ENCODE assay signal across 8 cellular contexts in genomic region chr16:31071861-31072260, GRCh38. TPM values are rescaled to one million over a fixed set of nuclear protein-coding genes. Genes with fewer than 3 reads are reported as not detected.
DNase-seq lines count a peak whose midpoint lies in the region; ATAC-seq, FAIRE-seq and TF ChIP-seq lines count a peak whose summit lies in the region.

No MANE protein-coding gene starts in this region.

- H4K20me1 ChIP-seq in Loucy (ENCODE audit: insufficient read depth, low read length, poor library complexity, severe bottlenecking), result peaks cover 35% of the 10 kb centered on the region

- peak; percentile 28 for DNase-seq in COLO829 (ENCODE audit: low spot score)
- DNase-seq in brain microvascular endothelial cell, result peak; percentile 18
- DNase-seq in natural killer cell treated with Interleukin-12 subunit alpha and Interleukin-12 subunit beta and Interleukin-15 and Interleukin-18, amount 100 ng/mL, for 72 hours (ENCODE audit: low spot score), result no peak
- DNase-seq in head of caudate nucleus, result no peak
- DNase-seq in H54 (ENCODE audit: insufficient read length, low spot score), result no peak

- H3K9me3 ChIP-seq in Loucy (ENCODE audit: insufficient read depth, low read depth, low read length), result no peaks in the 10 kb centered on the region

- peaks cover 67% of the 10 kb centered on the region for H3K79me2 ChIP-seq in Loucy (ENCODE audit: insufficient read depth, low read length)

- peak overlapping the region; percentile 94 for H3K9ac ChIP-seq in Loucy (ENCODE audit: low read depth, low read length, poor library complexity, severe bottlenecking)

- peaks cover 27% of the 10 kb centered on the region for H3K4me1 ChIP-seq in Loucy (ENCODE audit: insufficient read depth, low read length, poor library complexity, severe bottlenecking)

- peaks cover 32 to 33% of the 10 kb centered on the region in 2 donors for H3K4me1 Mint-ChIP-seq in natural killer cell treated with Interleukin-12 subunit alpha and Interleukin-12 subunit beta and Interleukin-15 and Interleukin-18, amount 100 ng/mL, for 72 hours (ENCODE audit: low read depth in 2 of 2)

- H3K36me3 ChIP-seq in Loucy (ENCODE audit: insufficient read depth, low read length) (peaks cover 2% of the 10 kb centered on the region; the same call in 1 of the 2 replicates), brain microvascular endothelial cell (replicated peaks) (no peaks in the 10 kb centered on the region)

- TF ChIP-seq CTCF in Loucy (conservative IDR thresholded peaks at IDR 0.05; ENCODE audit: low read length) (no peak), brain microvascular endothelial cell (IDR thresholded peaks at IDR 0.05; ENCODE audit: low read depth, low read length, missing control alignments) (no peak)

- no peak for FAIRE-seq in H54 (lab: Jason Lieb, UNC)

- no peak for ATAC-seq in natural killer cell treated with Interleukin-12 subunit alpha and Interleukin-12 subunit beta and Interleukin-15 and Interleukin-18, amount 100 ng/mL, for 72 hours
- ATAC-seq in HG03460 (IDR thresholded peaks at IDR 0.05; ENCODE audit: unreplicated experiment) (no peak), GM19467 (IDR thresholded peaks at IDR 0.05; ENCODE audit: unreplicated experiment) (no peak)

- H3K27ac Mint-ChIP-seq in natural killer cell treated with Interleukin-12 subunit alpha and Interleukin-12 subunit beta and Interleukin-15 and Interleukin-18, amount 100 ng/mL, for 72 hours, result peak overlapping the region; percentile 92 to 93

- peaks cover 13% of the 10 kb centered on the region for H3K36me3 Mint-ChIP-seq in natural killer cell treated with Interleukin-12 subunit alpha and Interleukin-12 subunit beta and Interleukin-15 and Interleukin-18, amount 100 ng/mL, for 72 hours

- H3K9me3 Mint-ChIP-seq in natural killer cell treated with Interleukin-12 subunit alpha and Interleukin-12 subunit beta and Interleukin-15 and Interleukin-18, amount 100 ng/mL, for 72 hours, result no peaks in the 10 kb centered on the region

- intact Hi-C loops in head of caudate nucleus (cut with DNase I), result loop anchor here (5.0 kb wide), 1 partner anchor 40 kb away; the partner anchor contains the start of gene STX4

- in situ Hi-C loops in brain microvascular endothelial cell (cut with HindIII; ENCODE audit: low pct_ligation_motif_present, low sequenced_read_pairs), result no loop called here

- H3K27ac ChIP-seq in brain microvascular endothelial cell, result peak overlapping the region; percentile 93

- no peaks in the 10 kb centered on the region for H3K9me2 ChIP-seq in Loucy (replicated peaks; ENCODE audit: low read depth, low read length)

- no peak for TF ChIP-seq POLR2A in H54 (IDR thresholded peaks at IDR 0.05; ENCODE audit: low read depth, low read length)

- peak overlapping the region; percentile 98 for H3K4me3 Mint-ChIP-seq in natural killer cell treated with Interleukin-12 subunit alpha and Interleukin-12 subunit beta and Interleukin-15 and Interleukin-18, amount 100 ng/mL, for 72 hours

- H2AFZ ChIP-seq in Loucy (ENCODE audit: low read length), result no peak overlapping the region

- H3K4me2 ChIP-seq in Loucy (ENCODE audit: low read depth, low read length, poor library complexity, severe bottlenecking), result peak overlapping the region; percentile 97

- H3F3A ChIP-seq in Loucy (ENCODE audit: low read depth), result peaks cover 3% of the 10 kb centered on the region

- H3K27me3 ChIP-seq in Loucy (ENCODE audit: insufficient read depth, low read length, poor library complexity, severe bottlenecking), result no peaks in the 10 kb centered on the region
- no peaks in the 10 kb centered on the region for H3K27me3 ChIP-seq in brain microvascular endothelial cell (replicated peaks)

- H3K27me3 Mint-ChIP-seq in natural killer cell treated with Interleukin-12 subunit alpha and Interleukin-12 subunit beta and Interleukin-15 and Interleukin-18, amount 100 ng/mL, for 72 hours, result no peaks in the 10 kb centered on the region

- H3K4me3 ChIP-seq in Loucy (ENCODE audit: low read length, poor library complexity, severe bottlenecking), result peak overlapping the region; percentile 96
- peak overlapping the region; percentile 98 for H3K4me3 ChIP-seq in brain microvascular endothelial cell (ENCODE audit: low read depth, low read length)

RNA-seq across cellular contexts. Expression of gene ZNF668, which starts 2.2 kb away (rescaled TPM):
- total RNA-seq in natural killer cell treated with Interleukin-12 subunit alpha and Interleukin-12 subunit beta and Interleukin-15 and Interleukin-18, amount 100 ng/mL, for 72 hours, result 10 to 100 TPM; 16.4 to 30.5 TPM

RNA-seq across cellular contexts. Expression of gene ZNF646, which starts 2.4 kb away (rescaled TPM):
- 10 to 100 TPM; 25.8 to 26.3 TPM for total RNA-seq in natural killer cell treated with Interleukin-12 subunit alpha and Interleukin-12 subunit beta and Interleukin-15 and Interleukin-18, amount 100 ng/mL, for 72 hours

RNA-seq across cellular contexts. Expression of gene PRSS53, which starts 16.9 kb away (rescaled TPM):
- 1 to 10 TPM; 4.1 to 5.1 TPM for total RNA-seq in natural killer cell treated with Interleukin-12 subunit alpha and Interleukin-12 subunit beta and Interleukin-15 and Interleukin-18, amount 100 ng/mL, for 72 hours

RNA-seq across cellular contexts. Expression of gene VKORC1, which starts 22.7 kb away (rescaled TPM):
- 10 to 100 TPM; 65.2 to 84.6 TPM for total RNA-seq in natural killer cell treated with Interleukin-12 subunit alpha and Interleukin-12 subunit beta and Interleukin-15 and Interleukin-18, amount 100 ng/mL, for 72 hours

RNA-seq across cellular contexts. Expression of gene BCKDK, which starts 36.3 kb away (rescaled TPM):
- total RNA-seq in natural killer cell treated with Interleukin-12 subunit alpha and Interleukin-12 subunit beta and Interleukin-15 and Interleukin-18, amount 100 ng/mL, for 72 hours, result 10 to 100 TPM; 42.7 to 43.1 TPM

Comparison
In these comparisons a context has a peak if more than half of its experiments do, and no peak if none do; other contexts are left out.
1. DNase-seq: peak in COLO829 (single experiment) and brain microvascular endothelial cell (single experiment); none in natural killer cell treated with Interleukin-12 subunit alpha and Interleukin-12 subunit beta and Interleukin-15 and Interleukin-18, amount 100 ng/mL, for 72 hours (single experiment), head of caudate nucleus (0 of 42) and H54 (single experiment).